ENCODE assay signal across 15 cellular contexts in genomic region chr2:68041704-68042245, GRCh38. TPM values are rescaled to one million over a fixed set of nuclear protein-coding genes. Genes with fewer than 3 reads are reported as not detected.
DNase-seq lines count a peak whose midpoint lies in the region; TF ChIP-seq lines count a peak whose summit lies in the region.
"Had no signal": no experiment of that assay in that cellular context is flagged by ENCODE, and none has a peak within 500 bp of the region (broad histone marks: within the 10 kb centered on the region; RNA-seq: fewer than 3 reads in every experiment).

No MANE protein-coding gene starts in this region.

- no peaks in the 10 kb centered on the region for H3K4me1 ChIP-seq in CD4-positive, alpha-beta memory T cell (ENCODE audit: insufficient read depth, low read length)

- H3K27ac Mint-ChIP-seq in activated T-cell treated with anti-CD3 and anti-CD28 coated beads, Interleukin-2, amount 50 U/mL, for 24 hours: peak overlapping the region; percentile 34
- peak overlapping the region in 2 of 3 experiments; percentile 46 to 59 for H3K27ac Mint-ChIP-seq in nephron
- no peak overlapping the region for H3K27ac Mint-ChIP-seq in CD4-positive, alpha-beta memory T cell
- H3K27ac Mint-ChIP-seq: B cell; CD4-positive, alpha-beta T cell had no signal

- intact Hi-C loops in CD4-positive, alpha-beta memory T cell (cut with micrococcal nuclease): no loop called here

- H3K4me3 Mint-ChIP-seq in activated T-cell treated with anti-CD3 and anti-CD28 coated beads, Interleukin-2, amount 50 U/mL, for 24 hours: no peak overlapping the region
- no peak overlapping the region for H3K4me3 Mint-ChIP-seq in nephron
- H3K4me3 Mint-ChIP-seq in CD4-positive, alpha-beta memory T cell: no peak overlapping the region
- H3K4me3 Mint-ChIP-seq: B cell; CD4-positive, alpha-beta T cell had no signal

- H3K4me1 Mint-ChIP-seq in activated T-cell treated with anti-CD3 and anti-CD28 coated beads, Interleukin-2, amount 50 U/mL, for 24 hours (ENCODE audit: low read depth): peaks cover 12% of the 10 kb centered on the region
- peaks cover 32% of the 10 kb centered on the region for H3K4me1 Mint-ChIP-seq in nephron
- no peaks in the 10 kb centered on the region for H3K4me1 Mint-ChIP-seq in CD4-positive, alpha-beta memory T cell
- H3K4me1 Mint-ChIP-seq: B cell had no signal

- no peak overlapping the region for H3K4me3 ChIP-seq in SK-N-MC
- no peak overlapping the region for H3K4me3 ChIP-seq in CD4-positive, alpha-beta memory T cell (ENCODE audit: low read length in 2 of 2)
- H3K4me3 ChIP-seq: GM12878 had no signal

- DNase-seq in activated T-cell treated with anti-CD3 and anti-CD28 coated beads, Interleukin-2, amount 50 U/mL, for 24 hours: no peak
- DNase-seq in activated T-cell treated with anti-CD3 and anti-CD28 coated beads for 4 hours: no peak
- DNase-seq in DMS79 treated with DMSO at 0.1 percent for 48 hours (lab: John Stamatoyannopoulos, UW): peak; percentile 85
- no peak for DNase-seq in SK-N-MC (ENCODE audit: low read depth, low spot score)
- DNase-seq in D341Med (ENCODE audit: low spot score): no peak
- no peak for DNase-seq in GOT3 (lab: John Stamatoyannopoulos, UW)
- DNase-seq in CD4-positive, alpha-beta memory T cell: no peak
- DNase-seq: C1 segment of cervical spinal cord; CD4-positive, alpha-beta T cell; HCEC 1CT; IMR-90; KG1 had no signal

- no peaks in the 10 kb centered on the region for H3K9me3 Mint-ChIP-seq in activated T-cell treated with anti-CD3 and anti-CD28 coated beads, Interleukin-2, amount 50 U/mL, for 24 hours
- no peaks in the 10 kb centered on the region for H3K9me3 Mint-ChIP-seq in nephron
- H3K9me3 Mint-ChIP-seq in CD4-positive, alpha-beta memory T cell: no peaks in the 10 kb centered on the region
- H3K9me3 Mint-ChIP-seq: CD4-positive, alpha-beta T cell had no signal

- no peak overlapping the region for H3K9ac ChIP-seq in SK-N-MC (ENCODE audit: insufficient read length)

- CTCF ChIA-PET in CD4-positive, alpha-beta memory T cell (lab: Charles Lee; ENCODE audit: partially characterized antibody): interaction anchor here (1.3 kb wide), 1 partner anchor 10 kb away, joined by 4 read pairs; no protein-coding TSS in a partner anchor

- peaks cover 7% of the 10 kb centered on the region; the same call in 1 of the 2 replicates for H3K36me3 ChIP-seq in SK-N-MC (ENCODE audit: insufficient read depth, low read length)
- no peaks in the 10 kb centered on the region for H3K36me3 ChIP-seq in CD4-positive, alpha-beta memory T cell (ENCODE audit: insufficient read depth, low read length)

- no peaks in the 10 kb centered on the region for H3K27me3 ChIP-seq in CD4-positive, alpha-beta memory T cell (ENCODE audit: insufficient read depth, low read length)

- peaks cover 34% of the 10 kb centered on the region for H3K36me3 Mint-ChIP-seq in activated T-cell treated with anti-CD3 and anti-CD28 coated beads, Interleukin-2, amount 50 U/mL, for 24 hours (ENCODE audit: low read depth)
- H3K36me3 Mint-ChIP-seq in nephron (ENCODE audit: low read depth): peaks cover 20% of the 10 kb centered on the region
- H3K36me3 Mint-ChIP-seq in CD4-positive, alpha-beta memory T cell: peaks cover 20 to 22% of the 10 kb centered on the region in 2 donors

- H3K27ac ChIP-seq in SK-N-MC: peak overlapping the region; percentile 16; the same call in 1 of the 2 replicates
- no peak overlapping the region for H3K27ac ChIP-seq in CD4-positive, alpha-beta memory T cell (ENCODE audit: low read depth, low read length)

- no peak for TF ChIP-seq CTCF in nephron (IDR thresholded peaks at IDR 0.05; ENCODE audit: unreplicated experiment in 3 of 3)

- POLR2A ChIA-PET in CD4-positive, alpha-beta memory T cell (lab: Charles Lee; ENCODE audit: partially characterized antibody): no interaction called here

- H3K9me3 ChIP-seq in SK-N-MC (ENCODE audit: low read depth, low read length): no peaks in the 10 kb centered on the region
- no peaks in the 10 kb centered on the region for H3K9me3 ChIP-seq in CD4-positive, alpha-beta memory T cell (ENCODE audit: control insufficient read depth in 1 of 2, low read length in 2 of 2)

- H3K27me3 Mint-ChIP-seq in activated T-cell treated with anti-CD3 and anti-CD28 coated beads, Interleukin-2, amount 50 U/mL, for 24 hours: no peaks in the 10 kb centered on the region
- no peaks in the 10 kb centered on the region for H3K27me3 Mint-ChIP-seq in nephron (ENCODE audit: low read depth)
- no peaks in the 10 kb centered on the region for H3K27me3 Mint-ChIP-seq in CD4-positive, alpha-beta memory T cell
- H3K27me3 Mint-ChIP-seq: B cell; CD4-positive, alpha-beta T cell had no signal

RNA-seq across cellular contexts. Expression of gene C1D, which starts 21.0 kb away (rescaled TPM):
- 10 to 100 TPM; 12.4 to 13.4 TPM for total RNA-seq in CD4-positive, alpha-beta memory T cell
- polyA plus RNA-seq in CD4-positive, alpha-beta memory T cell: 10 to 100 TPM in 1 of 2 donors, 1 to 10 TPM in 1; 5.2 to 22.7 TPM

Comparison
In these comparisons a context has a peak if more than half of its experiments do, and no peak if none do; other contexts are left out.
1. H3K27ac Mint-ChIP-seq: peak in activated T-cell treated with anti-CD3 and anti-CD28 coated beads, Interleukin-2, amount 50 U/mL, for 24 hours (single experiment) and nephron (2 of 3); none in CD4-positive, alpha-beta memory T cell (0 of 7).